ENCODE assay signal across 2 cellular contexts in genomic region chr17:61444831-61445230, GRCh38.
A peak's percentile ranks its signal among the peaks of the same experiment; 100 is the strongest.
TF ChIP-seq lines count a peak whose summit lies in the region.

No MANE protein-coding gene starts in this region.

TF ChIP-seq in IMR-90, 13 proteins besides CTCF, POLR2A, EP300 and RAD21:
- TF ChIP-seq MAFK (IDR thresholded peaks at IDR 0.05; ENCODE audit: low read depth, low read length) (no peak), BHLHE40 (IDR thresholded peaks at IDR 0.05; ENCODE audit: low read depth, low read length) (0 out of 2 replicates have a peak, but pooled peaks have one; percentile 10), FOS (IDR thresholded peaks at IDR 0.05; ENCODE audit: low read depth, low read length) (peak; percentile 63), MAZ (IDR thresholded peaks at IDR 0.05; ENCODE audit: borderline replicate concordance, low read depth, low read length) (no peak)
TF ChIP-seq in IMR-90: peak in this region for 2.

TF ChIP-seq in H1, 55 proteins besides CTCF, POLR2A, EP300 and RAD21:
- TF ChIP-seq TAF1 (IDR thresholded peaks at IDR 0.05; ENCODE audit: low read depth, low read length) (no peak), SIX5 (IDR thresholded peaks at IDR 0.05; ENCODE audit: low read depth, low read length) (no peak), KDM4A (IDR thresholded peaks at IDR 0.05; ENCODE audit: low read depth, low read length, severe bottlenecking) (no peak), RBBP5 (IDR thresholded peaks at IDR 0.05; ENCODE audit: borderline replicate concordance, low read depth, low read length) (no peak), CEBPB (IDR thresholded peaks at IDR 0.05; ENCODE audit: low read depth, low read length) (no peak), SP4 (IDR thresholded peaks at IDR 0.05; ENCODE audit: low read length) (no peak), POU5F1 (IDR thresholded peaks at IDR 0.05; ENCODE audit: low read depth, low read length) (no peak), MAX (IDR thresholded peaks at IDR 0.05) (no peak), CHD2 (IDR thresholded peaks at IDR 0.05; ENCODE audit: low read length) (no peak), TCF12 (IDR thresholded peaks at IDR 0.05; ENCODE audit: low read depth, low read length) (no peak), ASH2L (IDR thresholded peaks at IDR 0.05; ENCODE audit: low read length) (no peak), ZNF274 (IDR thresholded peaks at IDR 0.05; ENCODE audit: borderline replicate concordance, extremely low read depth, low read length) (no peak), SP1 (IDR thresholded peaks at IDR 0.05; ENCODE audit: low read depth, low read length) (no peak), RFX5 (IDR thresholded peaks at IDR 0.05; ENCODE audit: borderline replicate concordance, low read depth, low read length) (no peak), CHD7 (IDR thresholded peaks at IDR 0.05; ENCODE audit: insufficient replicate concordance, low read length) (no peak), NANOG (IDR thresholded peaks at IDR 0.05; ENCODE audit: insufficient read depth, low read depth, low read length, poor library complexity, severe bottlenecking) (no peak), SP2 (IDR thresholded peaks at IDR 0.05; ENCODE audit: low read length) (no peak)
